1 cellular context compared by ENCODE assay signal in genomic region chr17:33201255-33201654, GRCh38.
TF ChIP-seq lines count a peak whose summit lies in the region.

No MANE protein-coding gene starts in this region.

TF ChIP-seq in K562, 482 proteins besides CTCF, POLR2A, EP300 and RAD21:
- TF ChIP-seq PRDM10 (IDR thresholded peaks at IDR 0.05; ENCODE audit: partially characterized antibody) (no peak), RFX1 (IDR thresholded peaks at IDR 0.05) (peak; percentile 87), RERE (CRISPR knock-in tag; IDR thresholded peaks at IDR 0.05; ENCODE audit: borderline replicate concordance) (no peak), PHB2 (IDR thresholded peaks at IDR 0.05; ENCODE audit: low read depth) (no peak)
